Comparison of ENCODE assay signal across 8 cellular contexts in the genomic region with DNA sequence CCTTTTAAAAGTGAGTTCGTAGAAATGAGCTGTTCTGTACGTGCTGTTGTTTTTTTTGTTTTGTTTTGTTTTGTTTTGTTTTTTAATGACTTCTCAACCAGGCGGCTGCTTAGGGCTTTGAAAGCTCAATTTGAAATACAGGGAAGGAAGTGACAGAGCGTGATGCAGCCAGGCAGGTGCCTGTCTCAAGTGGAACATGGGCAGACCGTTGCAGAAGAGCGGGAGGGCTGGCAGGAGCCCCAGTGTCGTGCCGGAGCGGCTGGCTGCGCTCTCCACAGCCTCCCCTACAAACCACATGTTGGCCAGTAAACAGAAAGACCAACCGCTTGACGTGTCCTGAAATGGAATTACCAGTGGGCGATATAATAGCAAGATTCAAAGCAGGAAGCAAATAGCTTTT.
DNase-seq lines count a peak whose midpoint lies in the region; ATAC-seq and TF ChIP-seq lines count a peak whose summit lies in the region.

No MANE protein-coding gene starts in this region.

- ATAC-seq in GM18505 (IDR thresholded peaks at IDR 0.05; ENCODE audit: unreplicated experiment): peak; percentile 74
- ATAC-seq in HG03066 (IDR thresholded peaks at IDR 0.05; ENCODE audit: low read depth, unreplicated experiment): peak; percentile 90
- peak; percentile 99 for ATAC-seq in Right ventricle myocardium superior (ENCODE audit: poor library complexity)

- TF ChIP-seq POLR2A in GM18505 (IDR thresholded peaks at IDR 0.05; ENCODE audit: borderline replicate concordance, extremely low read depth, insufficient read depth, insufficient read length): no peak

- in situ Hi-C loops in HAP-1 (cut with MboI; ENCODE audit: low sequenced_read_pairs): no loop called here

- peak overlapping the region; percentile 36 for H3K4me3 ChIP-seq in thymus (ENCODE audit: low read length)
- H3K4me3 ChIP-seq in HAP-1: no peak overlapping the region

- DNase-seq in NOMO-1 treated with DMSO at 0.1 percent for 48 hours (lab: John Stamatoyannopoulos, UW; ENCODE audit: unreplicated experiment): peak; percentile 97
- peak; percentile 78 for DNase-seq in Right ventricle myocardium superior
- no peak for DNase-seq in HAP-1 (ENCODE audit: low spot score in 2 of 2)
- no peak for DNase-seq in COR-L47 (lab: John Stamatoyannopoulos, UW)
- DNase-seq in activated CD4-positive, alpha-beta T cell treated with anti-CD3 and anti-CD28 coated beads, Interleukin-2, amount 50 U/mL, for 1 hour: no peak

- no peaks in the 10 kb centered on the region for H3K9me3 ChIP-seq in thymus (ENCODE audit: control insufficient read depth)
- no peaks in the 10 kb centered on the region for H3K9me3 ChIP-seq in HAP-1

- intact Hi-C loops in Right ventricle myocardium superior (cut with DNase I): no loop called here

- H3K4me1 ChIP-seq in thymus (ENCODE audit: control insufficient read depth, insufficient read depth, low read length) (peaks cover 13% of the 10 kb centered on the region), HAP-1 (no peaks in the 10 kb centered on the region)

- H3K36me3 ChIP-seq in thymus (ENCODE audit: control insufficient read depth, insufficient read depth) (no peaks in the 10 kb centered on the region), HAP-1 (replicated peaks) (no peaks in the 10 kb centered on the region)

- H3K27ac ChIP-seq in thymus (ENCODE audit: low read depth): peak overlapping the region; percentile 85

- WGBS in thymus: 3% methylated on average over 13 of the region's 13 CpGs

- no peaks in the 10 kb centered on the region for H3K27me3 ChIP-seq in thymus (ENCODE audit: control insufficient read depth, insufficient read depth)
- no peaks in the 10 kb centered on the region for H3K27me3 ChIP-seq in HAP-1 (ENCODE audit: low read depth)

Comparison
In these comparisons a context has a peak if more than half of its experiments do, and no peak if none do; other contexts are left out.
1. DNase-seq: peak in NOMO-1 treated with DMSO at 0.1 percent for 48 hours (single experiment) and Right ventricle myocardium superior (single experiment); none in HAP-1 (0 of 2), COR-L47 (single experiment) and activated CD4-positive, alpha-beta T cell treated with anti-CD3 and anti-CD28 coated beads, Interleukin-2, amount 50 U/mL, for 1 hour (single experiment).
2. Peak in every context shown above with its lines, with median percentiles within 50 percentile points of each other: ATAC-seq.